Comparison of ENCODE assay signal across 12 cellular contexts in the genomic region with DNA sequence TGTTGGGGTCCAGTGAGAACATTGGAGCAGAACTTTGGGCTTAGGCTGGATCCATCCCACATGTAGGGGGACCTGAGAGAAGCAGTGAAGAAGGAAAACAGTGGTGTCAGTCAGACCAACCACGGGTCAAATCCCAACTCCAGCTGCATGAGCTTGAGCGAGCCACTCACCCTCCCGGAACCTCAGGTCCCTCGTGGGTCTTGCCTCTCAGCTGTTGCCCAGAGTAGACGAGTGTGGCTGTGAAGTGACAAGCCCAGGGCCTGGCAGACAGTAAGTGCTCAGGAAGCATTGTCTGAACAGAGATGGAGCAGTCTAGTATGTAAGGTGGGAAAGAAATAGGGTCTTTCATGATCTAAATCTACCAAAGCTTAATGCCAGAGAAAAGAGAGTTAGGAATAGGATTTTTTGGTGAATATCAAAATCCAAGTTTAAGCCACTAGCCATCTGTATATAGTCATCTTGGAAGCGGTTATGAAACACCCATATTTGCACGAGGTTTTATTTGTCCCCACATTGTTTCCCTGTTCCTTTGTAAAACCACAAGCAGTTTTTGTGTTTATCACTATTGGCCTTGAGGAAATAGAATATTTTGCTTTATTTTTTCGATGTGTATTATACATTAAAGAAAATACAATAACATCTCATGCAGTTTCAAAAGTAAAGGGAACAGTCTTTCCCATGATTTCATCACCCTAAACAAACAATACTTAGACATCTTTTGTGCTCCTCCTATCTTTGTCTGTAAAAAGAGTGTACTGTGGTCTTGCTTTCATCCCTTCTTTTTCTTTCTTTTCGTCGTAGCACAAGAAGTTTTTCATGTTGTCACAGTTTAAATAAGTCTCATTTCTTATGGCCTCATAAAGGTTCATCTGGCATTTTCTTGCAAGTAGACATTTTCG.
DNase-seq lines count a peak whose midpoint lies in the region; ATAC-seq and TF ChIP-seq lines count a peak whose summit lies in the region.
"Had no signal": no experiment of that assay in that cellular context is flagged by ENCODE, and none has a peak within 500 bp of the region (broad histone marks: within the 10 kb centered on the region; RNA-seq: fewer than 3 reads in every experiment).

No MANE protein-coding gene starts in this region.

- H2AK5ac ChIP-seq in neuronal stem cell (ENCODE audit: low read depth, low read length): no peak overlapping the region

- H3K4me3 ChIP-seq in Caco-2 (ENCODE audit: low read depth, low read length): no peak overlapping the region
- no peak overlapping the region for H3K4me3 ChIP-seq in neuronal stem cell (ENCODE audit: low read length in 2 of 2)
- H3K4me3 ChIP-seq: cardiac muscle cell, HAP-1 had no signal

- POLR2A ChIA-PET in Caco-2 (lab: Charles Lee): no interaction called here

- intact Hi-C loops in Caco-2 (cut with micrococcal nuclease; ENCODE audit: unreplicated experiment): no loop called here

- no CpG with 5 or more reads among the region's 11 CpGs for WGBS in neuronal stem cell (ENCODE audit: extremely low coverage in 2 of 2, insufficient read length in 2 of 2, insufficient replicate concordance in 1 of 2), 2 donors

- H3K36me3 ChIP-seq in Caco-2 (ENCODE audit: control insufficient read depth, insufficient read depth, low read length): no peaks in the 10 kb centered on the region
- peaks cover 8 to 34% of the 10 kb centered on the region in 2 donors for H3K36me3 ChIP-seq in neuronal stem cell (replicated peaks in 1 of 2; ENCODE audit: control insufficient read depth in 2 of 2, insufficient read depth in 2 of 2, low read length in 2 of 2)
- H3K36me3 ChIP-seq: cardiac muscle cell, HAP-1 had no signal

- no peak overlapping the region for H3K27ac ChIP-seq in neuronal stem cell (replicated peaks; ENCODE audit: low read length)
- H3K27ac ChIP-seq: cardiac muscle cell had no signal

- H3K27me3 ChIP-seq in Caco-2 (replicated peaks; ENCODE audit: control insufficient read depth, insufficient read depth, low read length) (no peaks in the 10 kb centered on the region), neuronal stem cell (ENCODE audit: control insufficient read depth in 3 of 3, insufficient read depth in 3 of 3, low read depth in 1 of 3, low read length in 3 of 3) (no peaks in the 10 kb centered on the region)
- H3K27me3 ChIP-seq: cardiac muscle cell had no signal

- no TSS peak for BruUV-seq in Caco-2 (replicated peaks; lab: Mats Ljungman, UMichigan)

- H3K4ac ChIP-seq in neuronal stem cell (ENCODE audit: low read length): no peak overlapping the region

- no peak for ATAC-seq in HG02763 (IDR thresholded peaks at IDR 0.05; ENCODE audit: unreplicated experiment)
- no peak for ATAC-seq in GM21381 (IDR thresholded peaks at IDR 0.05; ENCODE audit: unreplicated experiment)

- no peaks in the 10 kb centered on the region for H3K9me3 Mint-ChIP-seq in Caco-2 (ENCODE audit: unreplicated experiment)
- no peaks in the 10 kb centered on the region for H3K9me3 Mint-ChIP-seq in chondrocyte (ENCODE audit: low read depth)
- H3K9me3 Mint-ChIP-seq: naive B cell had no signal

- H3K4me3 Mint-ChIP-seq in Caco-2 (ENCODE audit: unreplicated experiment) (no peak overlapping the region), chondrocyte (ENCODE audit: unreplicated experiment) (no peak overlapping the region)
- H3K4me3 Mint-ChIP-seq: naive B cell had no signal

- DNase-seq in Caco-2 (no peak), NCI-H69 (lab: John Stamatoyannopoulos, UW) (peak; percentile 18), chondrocyte (ENCODE audit: low spot score) (no peak), neuronal stem cell (ENCODE audit: low spot score) (no peak), NCI-H526 (lab: John Stamatoyannopoulos, UW) (no peak)
- DNase-seq in stimulated activated naive CD4-positive, alpha-beta T cell (lab: John Stamatoyannopoulos, UW): no peak
- DNase-seq: islet precursor cell, naive B cell had no signal

- no peak overlapping the region for H2BK5ac ChIP-seq in neuronal stem cell (ENCODE audit: low read length)

- no peak overlapping the region for H4K8ac ChIP-seq in neuronal stem cell (ENCODE audit: low read depth, low read length)

- H3K27ac Mint-ChIP-seq in Caco-2 (ENCODE audit: unreplicated experiment) (peak overlapping the region; percentile 83), chondrocyte (ENCODE audit: unreplicated experiment) (peak overlapping the region; percentile 97)

- peak overlapping the region; percentile 39 for H3K18ac ChIP-seq in neuronal stem cell (ENCODE audit: low read length)

- TF ChIP-seq CTCF in Caco-2 (IDR thresholded peaks at IDR 0.05; ENCODE audit: insufficient read depth in 1 of 2, low read depth in 1 of 2, low read length in 1 of 2, severe bottlenecking in 1 of 2, unreplicated experiment in 1 of 2): no peak
- no peak for TF ChIP-seq CTCF in chondrocyte (IDR thresholded peaks at IDR 0.05)

- no peaks in the 10 kb centered on the region for H3K79me1 ChIP-seq in neuronal stem cell (ENCODE audit: low read depth, low read length)

- no peak overlapping the region for H3K9ac ChIP-seq in neuronal stem cell (ENCODE audit: low read depth, low read length, poor library complexity)

- H3K14ac ChIP-seq in neuronal stem cell (ENCODE audit: low read length): peak overlapping the region; percentile 57

- H2BK120ac ChIP-seq in neuronal stem cell (ENCODE audit: low read depth, low read length): no peak overlapping the region

- no peak overlapping the region for H4K91ac ChIP-seq in neuronal stem cell (ENCODE audit: low read depth, low read length, poor library complexity)

- H3K4me2 ChIP-seq in neuronal stem cell (ENCODE audit: insufficient read depth, low read length, poor library complexity, severe bottlenecking): no peak overlapping the region

- no peak overlapping the region for H2AFZ ChIP-seq in neuronal stem cell (ENCODE audit: low read length)

- peaks cover 5% of the 10 kb centered on the region; the same call in 1 of the 2 replicates for H3K4me1 ChIP-seq in Caco-2
- peaks cover 1 to 3% of the 10 kb centered on the region in 2 donors for H3K4me1 ChIP-seq in neuronal stem cell (ENCODE audit: control insufficient read depth in 2 of 2, insufficient read depth in 1 of 2, low read depth in 1 of 2, low read length in 2 of 2)

- H3K36me3 Mint-ChIP-seq in Caco-2 (ENCODE audit: insufficient read depth, unreplicated experiment) (peaks cover 12% of the 10 kb centered on the region), chondrocyte (ENCODE audit: low read depth) (peaks cover 22% of the 10 kb centered on the region)

- no peak overlapping the region for H2BK12ac ChIP-seq in neuronal stem cell (ENCODE audit: low read length)

- H2BK15ac ChIP-seq in neuronal stem cell (ENCODE audit: low read length): no peak overlapping the region

- H3K4me1 Mint-ChIP-seq in Caco-2 (ENCODE audit: low read depth, unreplicated experiment) (peaks cover 18% of the 10 kb centered on the region), chondrocyte (ENCODE audit: low read depth) (peaks cover 38% of the 10 kb centered on the region)

- H3K9me3 ChIP-seq in Caco-2 (no peaks in the 10 kb centered on the region), neuronal stem cell (replicated peaks in 1 of 2; ENCODE audit: control insufficient read depth in 2 of 2, insufficient read depth in 1 of 2, low read depth in 1 of 2, low read length in 2 of 2) (no peaks in the 10 kb centered on the region)
- H3K9me3 ChIP-seq: HAP-1 had no signal

- no peak overlapping the region for H3K23ac ChIP-seq in neuronal stem cell (ENCODE audit: low read depth, low read length, poor library complexity)

- H3K27me3 Mint-ChIP-seq in Caco-2 (ENCODE audit: insufficient read depth, unreplicated experiment): no peaks in the 10 kb centered on the region
- no peaks in the 10 kb centered on the region for H3K27me3 Mint-ChIP-seq in chondrocyte (ENCODE audit: low read depth)
- H3K27me3 Mint-ChIP-seq: naive B cell had no signal

- CTCF ChIA-PET in Caco-2 (lab: Charles Lee): no interaction called here
